8 cellular contexts compared by ENCODE assay signal in the genomic region with DNA sequence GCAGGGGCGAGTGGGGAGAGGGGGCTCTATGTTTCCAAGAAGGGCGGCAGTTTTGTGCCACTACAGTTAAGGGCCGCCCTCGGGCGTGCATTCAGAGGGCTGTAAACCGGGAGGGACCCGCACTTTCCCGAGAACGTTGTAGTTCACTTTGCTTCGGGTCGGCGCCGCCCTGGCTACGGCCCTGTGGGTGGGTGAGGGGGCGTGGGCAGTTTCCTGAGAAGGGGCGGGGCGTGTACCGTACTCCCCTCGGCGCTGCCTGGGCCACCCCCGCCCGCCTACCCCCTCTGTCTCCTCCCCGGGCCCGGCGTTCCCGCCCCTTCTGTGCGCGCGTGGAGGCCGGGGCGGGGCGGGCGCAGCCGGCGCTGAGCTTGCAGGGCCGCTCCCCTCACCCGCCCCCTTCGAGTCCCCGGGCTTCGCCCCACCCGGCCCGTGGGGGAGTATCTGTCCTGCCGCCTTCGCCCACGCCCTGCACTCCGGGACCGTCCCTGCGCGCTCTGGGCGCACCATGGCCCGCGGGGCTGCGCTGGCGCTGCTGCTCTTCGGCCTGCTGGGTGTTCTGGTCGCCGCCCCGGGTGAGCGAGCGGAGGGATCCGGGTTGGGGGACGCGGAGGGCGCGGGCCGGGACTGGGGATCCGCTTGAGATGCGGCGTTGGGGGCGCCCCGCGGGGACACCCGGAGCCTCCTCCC. TPM values are rescaled to one million over a fixed set of nuclear protein-coding genes. Genes with fewer than 3 reads are reported as not detected.
DNase-seq lines count a peak whose midpoint lies in the region; ATAC-seq, FAIRE-seq and TF ChIP-seq lines count a peak whose summit lies in the region.

A gene with protein sequence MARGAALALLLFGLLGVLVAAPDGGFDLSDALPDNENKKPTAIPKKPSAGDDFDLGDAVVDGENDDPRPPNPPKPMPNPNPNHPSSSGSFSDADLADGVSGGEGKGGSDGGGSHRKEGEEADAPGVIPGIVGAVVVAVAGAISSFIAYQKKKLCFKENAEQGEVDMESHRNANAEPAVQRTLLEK (plus strand): TSS at position 440 of the 687 bp plus-strand sequence. CDS start 66 bp downstream, at position 506.

- peak; percentile 80 for DNase-seq in RCC 7860 (ENCODE audit: low spot score)
- DNase-seq in adipocyte (ENCODE audit: low read depth) = peak; percentile 92
- DNase-seq in right atrium auricular region (ENCODE audit: low spot score) = peak; percentile 90
- DNase-seq in skeletal muscle cell (ENCODE audit: low read depth) = no peak
- DNase-seq in UCSD-AML1 (lab: John Stamatoyannopoulos, UW; ENCODE audit: unreplicated experiment) = no peak
- DNase-seq in NCI-H2081 treated with DMSO at 0.1 percent for 48 hours (lab: John Stamatoyannopoulos, UW) = no peak

- H3K27ac ChIP-seq in right atrium auricular region = peak within 1 kb of the TSS; percentile 88

- FAIRE-seq in RCC 7860 (lab: Jason Lieb, UNC) = no peak

- H3K4me3 ChIP-seq in adipocyte (ENCODE audit: low read length) (peak within 1 kb of the TSS; percentile 89), right atrium auricular region (peak within 1 kb of the TSS; percentile 74 to 85), skeletal muscle cell (ENCODE audit: low read depth, low read length) (peak within 1 kb of the TSS; percentile 88)

- H3K9me3 ChIP-seq in adipocyte (ENCODE audit: control insufficient read depth, low read length) (no peaks in the 10 kb centered on the region), right atrium auricular region (no peaks in the 10 kb centered on the region)

- H3K27me3 ChIP-seq in adipocyte (replicated peaks; ENCODE audit: control insufficient read depth, insufficient read depth, low read length) (no peaks in the 10 kb centered on the region), right atrium auricular region (no peaks in the 10 kb centered on the region)

- ATAC-seq in HG02610 (IDR thresholded peaks at IDR 0.05; ENCODE audit: unreplicated experiment) = peak; percentile 92

- H3K4me1 ChIP-seq in adipocyte (ENCODE audit: control insufficient read depth, insufficient read depth, low read length) (peaks cover 31% of the 10 kb centered on the region), right atrium auricular region (peaks cover 0 to 42% of the 10 kb centered on the region in 2 donors)

- H3K9ac ChIP-seq in adipocyte (ENCODE audit: low read length) = peak within 1 kb of the TSS; percentile 98

- peak; percentile 35 for TF ChIP-seq POLR2A in GM10847 (IDR thresholded peaks at IDR 0.05; ENCODE audit: extremely low read depth, insufficient read length)

- no peak for TF ChIP-seq CTCF in right atrium auricular region (IDR thresholded peaks at IDR 0.05)

- H3K36me3 ChIP-seq in adipocyte (ENCODE audit: control insufficient read depth, insufficient read depth, low read length, severe bottlenecking) (no peaks in the 10 kb centered on the region), right atrium auricular region (no peaks in the 10 kb centered on the region)

RNA-seq across cellular contexts. Expression of the gene that starts here (rescaled TPM):
- total RNA-seq in right atrium auricular region = 100 to 1,000 TPM; 234 to 282 TPM

Comparison
In these comparisons a context has a peak if more than half of its experiments do, and no peak if none do; other contexts are left out.
1. DNase-seq: peak in RCC 7860 (single experiment), adipocyte (single experiment) and right atrium auricular region (single experiment); none in skeletal muscle cell (single experiment), UCSD-AML1 (single experiment) and NCI-H2081 treated with DMSO at 0.1 percent for 48 hours (single experiment).
2. Peak in every context shown above with its lines, with median percentiles within 50 percentile points of each other: H3K4me3 ChIP-seq.